ENCODE assay signal across 1 cellular context in the genomic region with DNA sequence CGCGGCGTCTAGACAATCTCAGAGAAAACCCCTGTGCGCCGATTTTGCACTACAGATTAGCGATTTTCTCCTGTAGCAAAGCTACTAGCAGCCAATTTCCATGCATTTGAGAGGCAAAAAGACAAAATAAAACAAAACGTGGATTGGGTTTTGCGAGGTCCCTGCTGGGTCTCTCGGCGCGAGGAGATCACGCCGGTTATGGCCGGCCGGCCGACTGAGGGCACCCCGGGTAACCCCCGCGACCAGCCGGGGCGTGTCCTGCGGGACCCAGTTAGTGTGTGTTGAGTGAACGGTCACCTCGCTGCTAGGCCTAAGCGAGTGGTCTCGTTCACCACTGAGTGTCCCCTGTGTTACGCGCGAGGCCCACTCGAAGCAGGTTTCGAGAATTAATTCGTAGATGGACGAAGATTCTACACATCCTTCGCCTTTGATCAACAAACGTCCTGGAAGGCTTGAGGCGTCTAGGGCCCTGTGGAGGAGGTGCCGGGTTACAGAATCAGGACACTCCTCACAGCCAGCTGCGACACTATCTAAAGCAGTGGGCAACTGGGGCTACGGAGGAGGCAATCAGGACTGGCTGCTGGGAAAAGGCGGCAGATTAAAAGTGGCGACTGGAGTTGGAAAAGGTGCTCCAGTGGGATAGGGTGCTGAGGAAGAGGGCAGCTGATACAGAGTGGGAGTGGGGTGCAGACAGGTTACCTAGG.
TF ChIP-seq lines count a peak whose summit lies in the region.

No MANE protein-coding gene starts in this region.

TF ChIP-seq in endothelial cell of umbilical vein, 7 proteins besides CTCF, POLR2A, EP300 and RAD21:
- TF ChIP-seq EZH2 (IDR thresholded peaks at IDR 0.05; ENCODE audit: borderline replicate concordance, low read depth, low read length, severe bottlenecking) (no peak), JUN (IDR thresholded peaks at IDR 0.05; ENCODE audit: borderline replicate concordance, insufficient read depth, insufficient read length, low read depth) (no peak), MYC (IDR thresholded peaks at IDR 0.05; ENCODE audit: low read depth, low read length) (no peak), POLR2AphosphoS5 (IDR thresholded peaks at IDR 0.05; ENCODE audit: insufficient read depth, low read depth, low read length) (no peak), GATA2 (IDR thresholded peaks at IDR 0.05; ENCODE audit: insufficient read depth, insufficient read length, low read depth, low read length) (no peak), FOS (IDR thresholded peaks at IDR 0.05; ENCODE audit: borderline replicate concordance, insufficient read depth, low read length) (no peak)
- TF ChIP-seq, protein P1, sequence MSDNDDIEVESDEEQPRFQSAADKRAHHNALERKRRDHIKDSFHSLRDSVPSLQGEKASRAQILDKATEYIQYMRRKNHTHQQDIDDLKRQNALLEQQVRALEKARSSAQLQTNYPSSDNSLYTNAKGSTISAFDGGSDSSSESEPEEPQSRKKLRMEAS (IDR thresholded peaks at IDR 0.05; ENCODE audit: insufficient read depth, insufficient read length): no peak
